Comparison of ENCODE assay signal across 11 cellular contexts in genomic region chr19:49359851-49360845, GRCh38. TPM values are rescaled to one million over a fixed set of nuclear protein-coding genes. Genes with fewer than 3 reads are reported as not detected.
DNase-seq lines count a peak whose midpoint lies in the region; ATAC-seq and TF ChIP-seq lines count a peak whose summit lies in the region.
"Had no signal": no experiment of that assay in that cellular context is flagged by ENCODE, and none has a peak within 500 bp of the region (broad histone marks: within the 10 kb centered on the region; RNA-seq: fewer than 3 reads in every experiment).

No MANE protein-coding gene starts in this region.

- no peak overlapping the region for H3K14ac ChIP-seq in H9 (ENCODE audit: insufficient read depth, low read length)

- no peak overlapping the region for H2BK12ac ChIP-seq in H9 (ENCODE audit: insufficient read length, low read depth, low read length)

- TF ChIP-seq CTCF in H9 (conservative IDR thresholded peaks at IDR 0.05) (no peak), activated B cell treated with CpG ODN at 0.5 μM for 24 hours (IDR thresholded peaks at IDR 0.05) (no peak)

- H3K36me3 Mint-ChIP-seq in H9 (ENCODE audit: insufficient read depth in 1 of 3, low read depth in 3 of 3) (peaks cover 37 to 48% (median 44%) of the 10 kb centered on the region in 3 experiments; a peak in 6 of 7 replicates), activated B cell treated with CpG ODN at 0.5 μM for 24 hours (ENCODE audit: low read depth) (no peaks in the 10 kb centered on the region)
- H3K36me3 Mint-ChIP-seq in stimulated activated memory B cell treated with anti-CD40 and anti-IgM and Interleukin-4, amounts not matched to agents 10 μg/mL and 1 μg/mL and 100 μg/mL, for 72 hours, result no peaks in the 10 kb centered on the region
- no peaks in the 10 kb centered on the region for H3K36me3 Mint-ChIP-seq in activated naive CD4-positive, alpha-beta T cell treated with anti-CD3 and anti-CD28 coated beads, Interleukin-2, amount 10 ng/mL, durations not matched to agents 7 days and 5 days
- H3K36me3 Mint-ChIP-seq: activated naive CD4-positive, alpha-beta T cell treated with anti-CD3 and anti-CD28 coated beads, Interleukin-2, amount 50 U/mL, for 24 hours had no signal

- H3K4me1 Mint-ChIP-seq in H9 (peaks cover 4 to 27% of the 10 kb centered on the region in 2 experiments), activated B cell treated with CpG ODN at 0.5 μM for 24 hours (peaks cover 58% of the 10 kb centered on the region)
- H3K4me1 Mint-ChIP-seq in stimulated activated memory B cell treated with anti-CD40 and anti-IgM and Interleukin-4, amounts not matched to agents 10 μg/mL and 1 μg/mL and 100 μg/mL, for 72 hours, result peaks cover 24% of the 10 kb centered on the region
- peaks cover 19% of the 10 kb centered on the region for H3K4me1 Mint-ChIP-seq in activated naive CD4-positive, alpha-beta T cell treated with anti-CD3 and anti-CD28 coated beads, Interleukin-2, amount 10 ng/mL, durations not matched to agents 7 days and 5 days

- peak overlapping the region; percentile 80 to 98 (median 96) for H3K27ac Mint-ChIP-seq in H9
- H3K27ac Mint-ChIP-seq in activated B cell treated with CpG ODN at 0.5 μM for 24 hours, result peak overlapping the region; percentile 80
- H3K27ac Mint-ChIP-seq in stimulated activated memory B cell treated with anti-CD40 and anti-IgM and Interleukin-4, amounts not matched to agents 10 μg/mL and 1 μg/mL and 100 μg/mL, for 72 hours, result no peak overlapping the region
- no peak overlapping the region for H3K27ac Mint-ChIP-seq in activated naive CD4-positive, alpha-beta T cell treated with anti-CD3 and anti-CD28 coated beads, Interleukin-2, amount 10 ng/mL, durations not matched to agents 7 days and 5 days
- H3K27ac Mint-ChIP-seq: activated naive CD4-positive, alpha-beta T cell treated with anti-CD3 and anti-CD28 coated beads, Interleukin-2, amount 50 U/mL, for 24 hours had no signal

- H3K23ac ChIP-seq in H9 (ENCODE audit: insufficient read length, low read depth, low read length), result no peak overlapping the region

- no peak overlapping the region for H2BK15ac ChIP-seq in H9 (ENCODE audit: low read depth, low read length)

- H3K27me3 Mint-ChIP-seq in H9 (ENCODE audit: low read depth) (peaks cover 3% of the 10 kb centered on the region), activated B cell treated with CpG ODN at 0.5 μM for 24 hours (no peaks in the 10 kb centered on the region)
- no peaks in the 10 kb centered on the region for H3K27me3 Mint-ChIP-seq in stimulated activated memory B cell treated with anti-CD40 and anti-IgM and Interleukin-4, amounts not matched to agents 10 μg/mL and 1 μg/mL and 100 μg/mL, for 72 hours
- H3K27me3 Mint-ChIP-seq in activated naive CD4-positive, alpha-beta T cell treated with anti-CD3 and anti-CD28 coated beads, Interleukin-2, amount 10 ng/mL, durations not matched to agents 7 days and 5 days, result peaks cover 31% of the 10 kb centered on the region

- H3K27me3 ChIP-seq in H9 (ENCODE audit: insufficient read depth, low read length) (no peaks in the 10 kb centered on the region), iPS-20b (ENCODE audit: insufficient read depth, low read length) (no peaks in the 10 kb centered on the region)

- H4K20me1 ChIP-seq in H9 (ENCODE audit: control insufficient read depth, insufficient read depth, insufficient read length), result no peaks in the 10 kb centered on the region

- H2AFZ ChIP-seq in H9 (ENCODE audit: low read length), result no peak overlapping the region

- no peak overlapping the region for H3K56ac ChIP-seq in H9 (ENCODE audit: insufficient read length, low read depth, low read length)

- H3K79me2 ChIP-seq in H9 (ENCODE audit: insufficient read depth, low read length), result peaks cover 6% of the 10 kb centered on the region; the same call in 1 of the 2 replicates

- H2BK20ac ChIP-seq in H9 (ENCODE audit: low read depth, low read length, poor library complexity, severe bottlenecking), result no peak overlapping the region

- H3T11ph ChIP-seq in H9 (ENCODE audit: low read length), result no peak overlapping the region

- no peak overlapping the region for H2BK5ac ChIP-seq in H9 (ENCODE audit: insufficient read length, low read length)

- H3K27ac ChIP-seq in H9 (ENCODE audit: insufficient read length, low read depth, low read length) (no peak overlapping the region), iPS-20b (ENCODE audit: low read length) (peak overlapping the region; percentile 95)

- WGBS in H9 (ENCODE audit: extremely low coverage, insufficient read length, low lambda C conversion rate), result no CpG with 5 or more reads among the region's 17 CpGs

- no peak overlapping the region for H2AK5ac ChIP-seq in H9 (ENCODE audit: insufficient read length, low read length)

- no peak overlapping the region for H4K91ac ChIP-seq in H9 (ENCODE audit: insufficient read length, low read depth, low read length)

- no peak overlapping the region for H4K8ac ChIP-seq in H9 (replicated peaks; ENCODE audit: insufficient read length, low read depth, low read length)

- peak overlapping the region; percentile 4 for H3K9ac ChIP-seq in H9 (ENCODE audit: extremely low read depth, insufficient read length, low read length)
- H3K9ac ChIP-seq in iPS-20b (ENCODE audit: low read depth, low read length), result peak overlapping the region; percentile 97; the same call in 1 of the 2 replicates

- H3K4me3 Mint-ChIP-seq in H9, result no peak overlapping the region
- H3K4me3 Mint-ChIP-seq in activated B cell treated with CpG ODN at 0.5 μM for 24 hours, result peak overlapping the region; percentile 75
- H3K4me3 Mint-ChIP-seq in stimulated activated memory B cell treated with anti-CD40 and anti-IgM and Interleukin-4, amounts not matched to agents 10 μg/mL and 1 μg/mL and 100 μg/mL, for 72 hours, result peak overlapping the region; percentile 27
- H3K4me3 Mint-ChIP-seq in activated naive CD4-positive, alpha-beta T cell treated with anti-CD3 and anti-CD28 coated beads, Interleukin-2, amount 10 ng/mL, durations not matched to agents 7 days and 5 days, result no peak overlapping the region

- ATAC-seq in activated B cell treated with CpG ODN at 0.5 μM for 24 hours (ENCODE audit: low read depth) (no peak), HG02623 (IDR thresholded peaks at IDR 0.05; ENCODE audit: unreplicated experiment) (no peak)
- ATAC-seq in stimulated activated memory B cell treated with anti-CD40 and anti-IgM and Interleukin-4, amounts not matched to agents 10 μg/mL and 1 μg/mL and 100 μg/mL, for 72 hours, result no peak

- intact Hi-C loops in activated B cell treated with CpG ODN at 0.5 μM for 24 hours (cut with micrococcal nuclease), result no loop called here

- H4K5ac ChIP-seq in H9 (ENCODE audit: insufficient read length, low read depth, low read length), result no peak overlapping the region

- no peak overlapping the region for H2BK120ac ChIP-seq in H9 (ENCODE audit: low read depth, low read length, poor library complexity, severe bottlenecking)

- peaks cover 46% of the 10 kb centered on the region for H3K36me3 ChIP-seq in iPS-20b (ENCODE audit: insufficient read depth, low read depth, low read length)

- peaks cover 8% of the 10 kb centered on the region for H3K23me2 ChIP-seq in H9 (ENCODE audit: insufficient read length, low read depth, low read length, poor library complexity, severe bottlenecking)

- CTCF ChIA-PET in activated B cell treated with CpG ODN at 0.5 μM for 24 hours (lab: Charles Lee), result interaction anchor here (1.2 kb wide), 1 partner anchor 11 kb away, joined by 3 read pairs; no protein-coding TSS in a partner anchor
- CTCF ChIA-PET in activated naive CD4-positive, alpha-beta T cell treated with anti-CD3 and anti-CD28 coated beads, Interleukin-2, amount 10 ng/mL, durations not matched to agents 7 days and 5 days (lab: Charles Lee), result interaction anchor here (1.0 to 2.0 kb wide), 3 partner anchors 31 to 214 kb away, joined by 3 to 5 read pairs (median 5); no protein-coding TSS in a partner anchor

- POLR2A ChIA-PET in activated B cell treated with CpG ODN at 0.5 μM for 24 hours (lab: Charles Lee), result interaction anchor here (0.6 to 7.0 kb wide), 13 partner anchors 11 to 461 kb away, joined by 3 to 89 read pairs (median 4); partner anchors contain the start of genes ALDH16A1, CD37 and FCGRT

- peak overlapping the region; percentile 96 for H3K4me2 ChIP-seq in H9 (ENCODE audit: insufficient read depth, insufficient read length, low read length)

- no peak for DNase-seq in H9
- DNase-seq in activated B cell treated with CpG ODN at 0.5 μM for 24 hours, result no peak
- DNase-seq in KBM-7, result no peak
- no peak for DNase-seq in activated naive CD4-positive, alpha-beta T cell treated with anti-CD3 and anti-CD28 coated beads, Interleukin-2, amount 10 ng/mL, durations not matched to agents 7 days and 5 days
- DNase-seq in NCI-H82 (lab: John Stamatoyannopoulos, UW), result no peak
- DNase-seq: DMS53, SHP77 treated with DMSO at 0.1 percent for 48 hours had no signal

- no peak overlapping the region for H3K18ac ChIP-seq in H9 (ENCODE audit: insufficient read length, low read depth, low read length)

- H3K4ac ChIP-seq in H9 (ENCODE audit: low read depth, low read length), result no peak overlapping the region; the same call in 1 of the 2 replicates

- H3K4me1 ChIP-seq in H9 (ENCODE audit: insufficient read depth, low read length), result no peaks in the 10 kb centered on the region; the same call in 1 of the 2 replicates
- peaks cover 7% of the 10 kb centered on the region; the same call in 1 of the 2 replicates for H3K4me1 ChIP-seq in iPS-20b (ENCODE audit: insufficient read depth, low read length)

- H3K4me3 ChIP-seq in iPS-20b (ENCODE audit: low read length), result peak overlapping the region; percentile 91; the same call in 1 of the 2 replicates

- H3K9me3 Mint-ChIP-seq in H9 (no peaks in the 10 kb centered on the region), activated B cell treated with CpG ODN at 0.5 μM for 24 hours (no peaks in the 10 kb centered on the region)
- no peaks in the 10 kb centered on the region for H3K9me3 Mint-ChIP-seq in stimulated activated memory B cell treated with anti-CD40 and anti-IgM and Interleukin-4, amounts not matched to agents 10 μg/mL and 1 μg/mL and 100 μg/mL, for 72 hours
- no peaks in the 10 kb centered on the region for H3K9me3 Mint-ChIP-seq in activated naive CD4-positive, alpha-beta T cell treated with anti-CD3 and anti-CD28 coated beads, Interleukin-2, amount 10 ng/mL, durations not matched to agents 7 days and 5 days
- H3K9me3 Mint-ChIP-seq: activated naive CD4-positive, alpha-beta T cell treated with anti-CD3 and anti-CD28 coated beads, Interleukin-2, amount 50 U/mL, for 24 hours had no signal

- H3K79me1 ChIP-seq in H9 (ENCODE audit: insufficient read depth, low read depth, low read length, poor library complexity, severe bottlenecking), result peaks cover 6% of the 10 kb centered on the region

- in situ Hi-C loops in KBM-7 (cut with MboI; ENCODE audit: low pct_unique_long_range_greater_than_20kb, low sequenced_read_pairs), result no loop called here

- H3K9me3 ChIP-seq in H9 (ENCODE audit: control insufficient read depth, low read depth, low read length) (no peaks in the 10 kb centered on the region), iPS-20b (ENCODE audit: insufficient read depth, low read depth, low read length) (no peaks in the 10 kb centered on the region)

RNA-seq across cellular contexts. Expression of gene TEAD2, which starts 2.1 kb away (rescaled TPM):
- total RNA-seq in H9 (2021), result 118 and 126 TPM in 2 replicates
- 5.3 TPM in 2 replicates for total RNA-seq in activated B cell treated with CpG ODN at 0.5 μM for 24 hours

RNA-seq across cellular contexts. Expression of gene DKKL1, which starts 3.5 kb away (rescaled TPM):
- 2.3 and 3.5 TPM in 2 replicates for total RNA-seq in H9 (2021)
- 0.71 and 0.76 TPM in 2 replicates for total RNA-seq in activated B cell treated with CpG ODN at 0.5 μM for 24 hours

RNA-seq across cellular contexts. Expression of gene CD37, which starts 24.9 kb away (rescaled TPM):
- total RNA-seq in H9 (2021) (not detected in 2 replicates), activated B cell treated with CpG ODN at 0.5 μM for 24 hours (1,587 and 1,688 TPM in 2 replicates)

RNA-seq across cellular contexts. Expression of gene KASH5, which starts 27.9 kb away (rescaled TPM):
- total RNA-seq in H9 (2021), result 0.39 TPM in 1 of 2 replicates, not detected in the other
- total RNA-seq in activated B cell treated with CpG ODN at 0.5 μM for 24 hours, result 0.62 and 0.66 TPM in 2 replicates

RNA-seq across cellular contexts. Expression of gene SLC6A16, which starts 35.2 kb away (rescaled TPM):
- total RNA-seq in H9 (2021) (2.9 and 3.2 TPM in 2 replicates), activated B cell treated with CpG ODN at 0.5 μM for 24 hours (14.8 and 19.3 TPM in 2 replicates)

Comparison
In these comparisons a context has a peak if more than half of its experiments do, and no peak if none do; other contexts are left out.
1. H3K27ac Mint-ChIP-seq: peak in H9 (3 of 3) and activated B cell treated with CpG ODN at 0.5 μM for 24 hours (single experiment); none in stimulated activated memory B cell treated with anti-CD40 and anti-IgM and Interleukin-4, amounts not matched to agents 10 μg/mL and 1 μg/mL and 100 μg/mL, for 72 hours (single experiment) and activated naive CD4-positive, alpha-beta T cell treated with anti-CD3 and anti-CD28 coated beads, Interleukin-2, amount 10 ng/mL, durations not matched to agents 7 days and 5 days (single experiment).
2. H3K4me3 Mint-ChIP-seq: peak in activated B cell treated with CpG ODN at 0.5 μM for 24 hours (single experiment) and stimulated activated memory B cell treated with anti-CD40 and anti-IgM and Interleukin-4, amounts not matched to agents 10 μg/mL and 1 μg/mL and 100 μg/mL, for 72 hours (single experiment); none in H9 (0 of 2) and activated naive CD4-positive, alpha-beta T cell treated with anti-CD3 and anti-CD28 coated beads, Interleukin-2, amount 10 ng/mL, durations not matched to agents 7 days and 5 days (single experiment).
3. RNA of gene TEAD2, which starts 2.1 kb away (total RNA-seq): 118 to 126 TPM in H9; 5.3 TPM in activated B cell treated with CpG ODN at 0.5 μM for 24 hours; every median in the first group is over 10 times any median in the second.
4. RNA of gene CD37, which starts 24.9 kb away (total RNA-seq): 1,587 to 1,688 TPM in activated B cell treated with CpG ODN at 0.5 μM for 24 hours; not detected in H9; every median in the first group is over 1,000 times any median in the second.